Comparison of ENCODE assay signal across 1 cellular context in the genomic region with DNA sequence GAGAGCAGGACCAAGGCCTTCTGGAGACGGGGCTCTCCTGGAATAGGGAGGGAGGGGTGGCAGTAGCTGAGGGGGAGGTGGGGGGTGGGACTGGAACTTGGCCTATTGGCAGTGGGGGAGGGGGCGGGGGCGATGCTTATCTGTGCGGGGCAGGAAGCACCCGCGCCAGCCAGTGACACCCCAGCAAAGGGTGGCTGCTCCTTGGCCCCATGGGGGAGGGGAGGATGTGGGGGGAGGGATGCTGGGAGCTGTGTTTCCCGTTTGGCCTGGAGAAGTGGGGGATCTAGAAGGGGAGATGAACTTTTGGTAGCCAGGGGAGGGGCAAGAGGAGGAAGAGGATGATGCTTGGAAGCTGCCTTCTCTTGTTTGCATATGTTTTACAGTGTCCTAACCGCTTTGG.
TF ChIP-seq lines count a peak whose summit lies in the region.

No MANE protein-coding gene starts in this region.

TF ChIP-seq in A549, 52 proteins besides CTCF, POLR2A, EP300 and RAD21 (continued from another document):
- TF ChIP-seq KDM1A (IDR thresholded peaks at IDR 0.05; ENCODE audit: low read depth) (no peak), ZC3H11A (IDR thresholded peaks at IDR 0.05) (no peak), FOSB (CRISPR knock-in tag; IDR thresholded peaks at IDR 0.05) (no peak), HMGXB4 (CRISPR knock-in tag; IDR thresholded peaks at IDR 0.05; ENCODE audit: borderline replicate concordance) (no peak), RARB (CRISPR knock-in tag; IDR thresholded peaks at IDR 0.05) (no peak), SMC3 (IDR thresholded peaks at IDR 0.05) (no peak), TFCP2L1 (CRISPR knock-in tag; IDR thresholded peaks at IDR 0.05) (no peak), HDAC2 (IDR thresholded peaks at IDR 0.05) (no peak), ATOH8 (CRISPR knock-in tag; IDR thresholded peaks at IDR 0.05; ENCODE audit: low read depth) (no peak), JUN (IDR thresholded peaks at IDR 0.05) (no peak)
